In the genomic region with DNA sequence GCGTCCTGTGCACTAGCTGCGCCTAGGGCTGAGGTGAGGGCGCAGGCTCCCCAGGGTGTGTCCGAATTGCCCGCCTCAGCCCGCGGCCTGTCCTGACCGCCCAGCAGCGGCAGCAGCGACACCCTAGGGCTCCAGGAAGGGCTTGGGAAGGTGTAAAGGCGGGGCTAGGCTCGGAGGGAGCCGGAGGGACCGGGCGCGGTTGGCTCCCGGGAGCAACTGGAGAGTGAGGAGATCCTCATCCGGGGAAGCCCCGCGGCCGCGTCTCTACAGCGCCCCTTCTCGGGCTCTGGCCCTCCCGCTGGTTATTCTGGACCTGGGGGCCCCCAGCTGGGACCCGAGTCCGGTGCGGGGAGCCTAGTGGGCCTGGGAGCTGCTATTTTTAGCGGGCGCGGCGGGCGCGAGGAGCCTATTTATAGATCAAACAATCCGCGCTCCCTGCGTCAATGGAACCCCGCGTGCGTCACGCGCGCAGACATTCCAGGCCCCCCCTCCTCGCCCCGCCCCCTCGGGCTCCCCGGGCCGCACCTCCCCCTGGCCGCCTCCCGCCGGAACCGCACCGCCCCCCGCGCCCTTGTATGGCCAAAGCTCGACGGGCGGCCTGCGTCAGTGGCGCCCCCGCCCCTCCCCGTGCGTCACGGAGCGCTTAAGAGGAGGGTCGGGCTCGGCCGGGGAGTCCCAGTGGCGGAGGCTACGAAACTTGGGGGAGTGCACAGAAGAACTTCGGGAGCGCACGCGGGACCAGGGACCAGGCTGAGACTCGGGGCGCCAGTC, we compare ENCODE assay signal across 8 cellular contexts. TPM values are rescaled to one million over a fixed set of nuclear protein-coding genes. Genes with fewer than 3 reads are reported as not detected.
A peak's percentile ranks its signal among the peaks of the same experiment; 100 is the strongest.
DNase-seq lines count a peak whose midpoint lies in the region; ATAC-seq and TF ChIP-seq lines count a peak whose summit lies in the region.

A gene (plus strand): TSS at position 672 of the 771 bp plus-strand sequence. CDS start 2,887 bp downstream, outside the sequence.

- peak within 1 kb of the TSS; percentile 99 for H3K18ac ChIP-seq in neuronal stem cell (ENCODE audit: low read length)

- H3K4me1 ChIP-seq in foreskin keratinocyte (peaks cover 15% of the 10 kb centered on the region), neuronal stem cell (ENCODE audit: control insufficient read depth in 2 of 2, insufficient read depth in 1 of 2, low read depth in 1 of 2, low read length in 2 of 2) (peaks cover 8 to 17% of the 10 kb centered on the region in 2 donors), subcutaneous abdominal adipose tissue (ENCODE audit: control insufficient read depth in 5 of 5, insufficient read depth in 5 of 5, low read length in 5 of 5) (peaks cover 11 to 59% (median 32%) of the 10 kb centered on the region in 5 donors)

- H3K27me3 ChIP-seq in foreskin keratinocyte = no peaks in the 10 kb centered on the region
- H3K27me3 ChIP-seq in neuronal stem cell (ENCODE audit: control insufficient read depth in 3 of 3, insufficient read depth in 3 of 3, low read depth in 1 of 3, low read length in 3 of 3) = peaks cover 0 to 15% (median 0%) of the 10 kb centered on the region in 3 experiments
- peaks cover 0 to 6% (median 0%) of the 10 kb centered on the region in 5 donors for H3K27me3 ChIP-seq in subcutaneous abdominal adipose tissue (ENCODE audit: control insufficient read depth in 5 of 5, insufficient read depth in 4 of 5, low read length in 5 of 5)

- H4K8ac ChIP-seq in neuronal stem cell (ENCODE audit: low read depth, low read length) = no peak within 1 kb of the TSS

- no CpG with 5 or more reads among the region's 76 CpGs for WGBS in neuronal stem cell (ENCODE audit: extremely low coverage in 2 of 2, insufficient read length in 2 of 2, insufficient replicate concordance in 1 of 2), 2 donors

- H3K79me1 ChIP-seq in neuronal stem cell (ENCODE audit: low read depth, low read length) = no peaks in the 10 kb centered on the region

- H3K27ac ChIP-seq in foreskin keratinocyte = peak within 1 kb of the TSS; percentile 97
- H3K27ac ChIP-seq in neuronal stem cell (replicated peaks; ENCODE audit: low read length) = peak within 1 kb of the TSS; percentile 44
- peak within 1 kb of the TSS; percentile 72 for H3K27ac ChIP-seq in subcutaneous abdominal adipose tissue (ENCODE audit: low read depth, low read length)

- peak within 1 kb of the TSS; percentile 54 for H2AK5ac ChIP-seq in neuronal stem cell (ENCODE audit: low read depth, low read length)

- H3K4ac ChIP-seq in neuronal stem cell (ENCODE audit: low read length) = peak within 1 kb of the TSS; percentile 71

- peak within 1 kb of the TSS; percentile 50 for H4K91ac ChIP-seq in neuronal stem cell (ENCODE audit: low read depth, low read length, poor library complexity)

- H3K36me3 ChIP-seq in neuronal stem cell (replicated peaks in 1 of 2; ENCODE audit: control insufficient read depth in 2 of 2, insufficient read depth in 2 of 2, low read length in 2 of 2) (peaks cover 10 to 22% of the 10 kb centered on the region in 2 donors), subcutaneous abdominal adipose tissue (ENCODE audit: control insufficient read depth in 5 of 5, insufficient read depth in 5 of 5, low read length in 5 of 5) (peaks cover 0 to 29% (median 19%) of the 10 kb centered on the region in 5 donors)

- peak within 1 kb of the TSS; percentile 100 for H3K4me2 ChIP-seq in neuronal stem cell (ENCODE audit: insufficient read depth, low read length, poor library complexity, severe bottlenecking)

- peak within 1 kb of the TSS; percentile 40 for H2BK5ac ChIP-seq in neuronal stem cell (ENCODE audit: low read length)

- H3K9ac ChIP-seq in neuronal stem cell (ENCODE audit: low read depth, low read length, poor library complexity) = peak within 1 kb of the TSS; percentile 92
- H3K9ac ChIP-seq in subcutaneous abdominal adipose tissue (ENCODE audit: low read length in 5 of 5) = peak within 1 kb of the TSS; percentile 56 to 86 (median 78)

- ATAC-seq in GM21737 (IDR thresholded peaks at IDR 0.05; ENCODE audit: unreplicated experiment) (peak; percentile 81), foreskin keratinocyte (peak; percentile 71)

- H2AFZ ChIP-seq in neuronal stem cell (ENCODE audit: low read length) = peak within 1 kb of the TSS; percentile 87

- H2BK12ac ChIP-seq in neuronal stem cell (ENCODE audit: low read length) = peak within 1 kb of the TSS; percentile 99

- H3K23ac ChIP-seq in neuronal stem cell (ENCODE audit: low read depth, low read length, poor library complexity) = peak within 1 kb of the TSS; percentile 76

- peak within 1 kb of the TSS; percentile 82 for H2BK120ac ChIP-seq in neuronal stem cell (ENCODE audit: low read depth, low read length)

- H3K4me3 ChIP-seq in neuronal stem cell (ENCODE audit: low read length in 2 of 2) = peak within 1 kb of the TSS; percentile 38 to 87
- peak within 1 kb of the TSS; percentile 70 to 89 (median 79) for H3K4me3 ChIP-seq in subcutaneous abdominal adipose tissue (ENCODE audit: low read depth in 1 of 5, low read length in 5 of 5)

- DNase-seq in EL (peak; percentile 95), Kasumi-1 (lab: John Stamatoyannopoulos, UW) (peak; percentile 70), SHP77 (lab: John Stamatoyannopoulos, UW) (peak; percentile 91 to 96), foreskin keratinocyte (peak; percentile 62 to 79), neuronal stem cell (ENCODE audit: low spot score) (peak; percentile 93)
- peak; percentile 99 for DNase-seq in activated gamma-delta T cell treated with anti-CD3 and anti-CD28 coated beads, Interleukin-2, amount 50 U/mL, for 16 hours (ENCODE audit: low read depth)

- peak within 1 kb of the TSS; percentile 91 for H3K14ac ChIP-seq in neuronal stem cell (ENCODE audit: low read length)

- peak within 1 kb of the TSS; percentile 72 for H2BK15ac ChIP-seq in neuronal stem cell (ENCODE audit: low read length)

- H3K9me3 ChIP-seq in neuronal stem cell (replicated peaks in 1 of 2; ENCODE audit: control insufficient read depth in 2 of 2, insufficient read depth in 1 of 2, low read depth in 1 of 2, low read length in 2 of 2) (no peaks in the 10 kb centered on the region), subcutaneous abdominal adipose tissue (ENCODE audit: control insufficient read depth in 5 of 5, low read length in 5 of 5) (peaks cover 0 to 1% (median 0%) of the 10 kb centered on the region in 5 donors)

- TF ChIP-seq CTCF in foreskin keratinocyte (conservative IDR thresholded peaks at IDR 0.05) = peak; percentile 60

RNA-seq across cellular contexts. Expression of the gene that starts here (rescaled TPM):
- 3.0 and 3.5 TPM in 2 replicates for total RNA-seq in foreskin keratinocyte
- 2.8 and 3.0 TPM in 2 replicates for polyA plus RNA-seq in foreskin keratinocyte
- polyA plus RNA-seq in neuronal stem cell (2013, experiment 1 of 2) = 46.2 TPM
- 44.5 TPM for polyA plus RNA-seq in neuronal stem cell (2013, experiment 2 of 2)

Comparison
In these comparisons a context has a peak if more than half of its experiments do, and no peak if none do; other contexts are left out.
1. Peak in every context shown above with its lines: DNase-seq, ATAC-seq, H3K4me3 ChIP-seq and H3K27ac ChIP-seq.
2. H3K27ac ChIP-seq: peak in every context shown above with its lines; median percentile 97 in foreskin keratinocyte; 72 in subcutaneous abdominal adipose tissue; 44 in neuronal stem cell.